ENCODE assay signal across 1 cellular context in the genomic region with DNA sequence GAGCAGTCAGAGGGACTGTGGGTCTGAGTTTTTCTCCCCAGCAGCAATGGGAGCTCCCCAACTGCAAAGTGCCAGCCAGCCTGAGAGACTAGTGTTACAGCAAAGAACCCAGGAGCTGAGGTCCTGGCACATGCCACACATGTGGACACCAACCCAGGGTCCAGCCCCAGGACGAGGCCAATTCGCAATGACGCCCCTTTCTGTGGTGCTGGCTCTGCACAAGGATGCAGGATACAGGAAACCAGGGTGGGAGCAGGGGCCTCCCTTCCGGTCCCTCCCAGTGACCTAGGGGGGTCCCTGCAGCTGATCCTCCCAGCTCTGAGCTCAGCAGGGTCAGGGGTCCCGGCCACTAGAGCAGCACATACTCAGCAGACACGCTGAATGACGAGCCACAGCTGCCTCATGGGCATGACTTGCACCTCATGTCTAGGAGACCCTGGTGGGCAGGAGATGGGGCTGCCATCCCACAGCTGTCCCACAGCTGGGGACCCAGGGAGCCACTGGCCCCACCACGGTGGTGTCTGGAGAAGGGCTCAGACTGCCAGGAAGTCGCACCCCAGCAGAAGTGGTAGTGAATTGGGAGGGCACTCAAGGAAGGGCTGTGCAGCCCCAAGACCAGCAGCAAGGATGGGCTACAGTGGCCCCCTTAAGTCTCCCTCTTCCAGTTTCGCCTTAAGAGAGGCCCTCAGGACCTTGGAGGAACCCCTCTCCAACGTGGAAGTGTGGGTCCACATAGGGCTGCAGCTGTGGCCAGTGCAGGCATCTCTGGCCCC.
TF ChIP-seq lines count a peak whose summit lies in the region.

No MANE protein-coding gene starts in this region.

TF ChIP-seq in K562, 482 proteins besides CTCF, POLR2A, EP300 and RAD21:
- TF ChIP-seq EHMT2 (IDR thresholded peaks at IDR 0.05) = no peak
- peak; percentile 9 for TF ChIP-seq RBFOX2 (IDR thresholded peaks at IDR 0.05; ENCODE audit: low read depth, low read length)
